Comparison of ENCODE assay signal across 19 cellular contexts in the genomic region with DNA sequence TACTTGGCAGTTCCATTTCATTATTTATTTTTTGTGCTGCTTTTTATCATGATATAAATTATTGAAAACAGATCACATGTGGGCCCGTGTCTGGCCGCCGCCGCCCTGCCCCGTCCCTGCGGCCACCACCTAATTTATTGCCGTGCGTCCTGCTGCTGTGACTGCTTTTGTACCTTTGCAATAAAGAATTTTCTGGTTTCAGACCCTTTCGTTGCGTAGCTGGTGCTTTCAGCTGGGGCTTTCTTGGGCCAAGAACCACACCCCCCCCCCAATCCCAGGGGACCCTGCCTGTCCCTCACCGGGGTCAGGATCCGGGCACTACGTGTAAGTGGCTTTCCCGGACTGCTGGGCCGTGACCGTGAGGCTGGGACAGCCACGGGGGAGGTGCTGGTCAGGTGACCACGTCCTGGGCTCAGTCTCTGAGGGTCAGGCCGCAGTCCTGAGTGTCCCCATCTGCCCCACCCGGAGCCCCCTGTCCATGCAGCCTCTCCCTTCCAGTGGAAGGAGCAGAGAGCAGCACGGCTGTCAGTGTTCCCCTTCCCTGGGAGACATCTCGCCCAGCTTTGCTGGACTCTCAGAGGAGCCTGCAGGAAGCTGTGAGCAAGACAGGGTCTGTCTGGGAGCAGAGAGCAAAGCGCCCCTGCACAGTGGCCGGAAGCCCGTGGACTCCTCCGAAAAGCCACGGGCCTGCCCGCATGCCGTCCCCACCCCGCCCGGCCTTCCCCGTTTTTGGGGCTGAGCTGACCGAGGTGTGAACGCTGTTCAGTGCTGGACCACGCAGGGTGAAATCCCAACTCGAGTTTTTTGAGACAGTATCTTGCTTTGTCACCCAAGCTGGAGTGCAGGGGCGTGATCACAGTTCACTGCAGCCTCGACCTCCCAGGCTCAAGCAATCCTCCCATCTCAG. TPM values are rescaled to one million over a fixed set of nuclear protein-coding genes. Genes with fewer than 3 reads are reported as not detected.
DNase-seq lines count a peak whose midpoint lies in the region; ATAC-seq and TF ChIP-seq lines count a peak whose summit lies in the region.
"Had no signal": no experiment of that assay in that cellular context is flagged by ENCODE, and none has a peak within 500 bp of the region (broad histone marks: within the 10 kb centered on the region; RNA-seq: fewer than 3 reads in every experiment).

No MANE protein-coding gene starts in this region.

- TF ChIP-seq POLR2A in heart left ventricle (IDR thresholded peaks at IDR 0.05) (no peak), thyroid gland (IDR thresholded peaks at IDR 0.05) (no peak)

- H3K36me3 ChIP-seq in heart left ventricle (peaks cover 0 to 53% (median 47%) of the 10 kb centered on the region in 9 donors), thyroid gland (peaks cover 27 to 29% of the 10 kb centered on the region in 2 donors)

- intact Hi-C loops in heart left ventricle (cut with DNase I) (no loop called here), left ventricle myocardium superior (cut with micrococcal nuclease) (no loop called here), left colon (cut with DNase I, micrococcal nuclease) (no loop called here), thyroid gland (cut with DNase I) (no loop called here)

- H3K4me1 ChIP-seq in heart left ventricle (peaks cover 4 to 28% (median 21%) of the 10 kb centered on the region in 12 donors), thyroid gland (peaks cover 2 to 7% of the 10 kb centered on the region in 2 donors)

- TF ChIP-seq CTCF in heart left ventricle (IDR thresholded peaks at IDR 0.05): no peak
- no peak for TF ChIP-seq CTCF in thyroid gland (IDR thresholded peaks at IDR 0.05)

- H3K27me3 ChIP-seq in heart left ventricle: no peaks in the 10 kb centered on the region
- no peaks in the 10 kb centered on the region for H3K27me3 ChIP-seq in thyroid gland
- H3K27me3 ChIP-seq: neutrophil, upper lobe of left lung had no signal

- peak in 4 of 5 donors; percentile 25 to 64 (median 52) for DNase-seq in heart left ventricle
- no peak for DNase-seq in left ventricle myocardium superior
- peak; percentile 48 for DNase-seq in NCI-H69 (lab: John Stamatoyannopoulos, UW)
- no peak for DNase-seq in left colon
- peak; percentile 57 to 66 for DNase-seq in thyroid gland
- no peak for DNase-seq in EL
- no peak for DNase-seq in stimulated activated CD4-positive, alpha-beta T cell treated with anti-CD3 and anti-CD28 coated beads, Interleukin-1b, Interleukin-23, amount 100 ng/mL, for 48 hours
- DNase-seq in amniotic stem cell (lab: John Stamatoyannopoulos, UW): no peak
- DNase-seq: activated effector memory CD4-positive, alpha-beta T cell treated with anti-CD3 and anti-CD28 coated beads, Interleukin-2, amount 50 U/mL, for 16 hours; CD8-positive, alpha-beta memory T cell; central memory CD4-positive, alpha-beta T cell; effector memory CD4-positive, alpha-beta T cell; NCI-H2029 treated with DMSO at 0.1 percent for 48 hours; NCI-H510A; stimulated activated naive CD4-positive, alpha-beta T cell treated with Interleukin-2 at 50 U/mL for 16 hours; T1000 had no signal

- no peak for ATAC-seq in heart left ventricle
- ATAC-seq in left ventricle myocardium superior: no peak
- ATAC-seq in left colon: peak; percentile 7

- H3K4me3 ChIP-seq in heart left ventricle (no peak overlapping the region), thyroid gland (replicated peaks in 1 of 3) (no peak overlapping the region)
- H3K4me3 ChIP-seq: upper lobe of left lung had no signal

- H3K9me3 ChIP-seq in heart left ventricle (no peaks in the 10 kb centered on the region), thyroid gland (no peaks in the 10 kb centered on the region)
- H3K9me3 ChIP-seq: neutrophil, upper lobe of left lung had no signal

- H3K27ac ChIP-seq in heart left ventricle (peak overlapping the region in 3 of 12 donors; percentile 5 to 50 (median 8)), thyroid gland (no peak overlapping the region)
- H3K27ac ChIP-seq: KMS-11, neutrophil, upper lobe of left lung had no signal

- WGBS in heart left ventricle, 4 donors: 74 to 84% (median 82%) methylated on average over 34 to 38 of the region's 38 CpGs
- WGBS in thyroid gland, 2 donors: 57 to 84% methylated on average over 14 to 24 of the region's 38 CpGs

RNA-seq across cellular contexts. Expression of gene MAFK, which starts 12.6 kb away (rescaled TPM):
- total RNA-seq in heart left ventricle: 100 to 1,000 TPM in 5 of 9 donors, 10 to 100 TPM in 4; 34.3 to 138 (median 121) TPM
- polyA plus RNA-seq in heart left ventricle: 100 to 1,000 TPM in 1 of 2 donors, 10 to 100 TPM in 1; 94.8 to 165 TPM
- 47.2 TPM for total RNA-seq in left ventricle myocardium superior
- 10 to 100 TPM; 42.9 to 45.8 TPM for total RNA-seq in left colon
- 10 to 100 TPM; 16.8 to 26.7 (median 21.7) TPM for total RNA-seq in thyroid gland

RNA-seq across cellular contexts. Expression of gene TMEM184A, which starts 12.9 kb away (rescaled TPM):
- total RNA-seq in heart left ventricle (under 1 TPM; 0.19 to 0.85 (median 0.47) TPM), left ventricle myocardium superior (0.22 TPM), left colon (10 to 100 TPM; 57.6 to 58.3 TPM), thyroid gland (1 to 10 TPM in 1 of 4 donors, under 1 TPM in 3; 0.44 to 3.0 (median 0.70) TPM)
- polyA plus RNA-seq in heart left ventricle: under 1 TPM; 0.19 to 0.99 TPM
- total RNA-seq: CD8-positive, alpha-beta memory T cell had no signal
- polyA plus RNA-seq: CD8-positive, alpha-beta memory T cell had no signal

RNA-seq across cellular contexts. Expression of gene PSMG3, which starts 26.7 kb away (rescaled TPM):
- 10 to 100 TPM in 8 of 9 donors, 1 to 10 TPM in 1; 7.3 to 27.6 (median 13.3) TPM for total RNA-seq in heart left ventricle
- 10 to 100 TPM; 34.3 to 36.5 TPM for polyA plus RNA-seq in heart left ventricle
- 11.8 TPM for total RNA-seq in left ventricle myocardium superior
- total RNA-seq in left colon: 10 to 100 TPM; 29.3 to 35.0 TPM
- total RNA-seq in thyroid gland: 10 to 100 TPM; 28.1 to 65.6 (median 50.2) TPM

RNA-seq across cellular contexts. Expression of gene INTS1, which starts 38.9 kb away (rescaled TPM):
- total RNA-seq in heart left ventricle (10 to 100 TPM; 35.5 to 67.4 (median 45.3) TPM), left ventricle myocardium superior (32.0 TPM), left colon (10 to 100 TPM; 67.7 to 67.8 TPM), thyroid gland (10 to 100 TPM; 34.5 to 72.3 (median 65.5) TPM)
- 10 to 100 TPM; 41.9 to 46.0 TPM for polyA plus RNA-seq in heart left ventricle

Comparison
In these comparisons a context has a peak if more than half of its experiments do, and no peak if none do; other contexts are left out.
1. DNase-seq: peak in heart left ventricle (4 of 5), NCI-H69 (single experiment) and thyroid gland (2 of 2); none in left ventricle myocardium superior (single experiment), left colon (0 of 2), EL (single experiment), stimulated activated CD4-positive, alpha-beta T cell treated with anti-CD3 and anti-CD28 coated beads, Interleukin-1b, Interleukin-23, amount 100 ng/mL, for 48 hours (single experiment) and amniotic stem cell (single experiment).
2. RNA of gene TMEM184A, which starts 12.9 kb away (total RNA-seq): 57.6 to 58.3 TPM in left colon; 0.44 to 3.0 TPM in thyroid gland, 0.19 to 0.85 TPM in heart left ventricle and 0.22 TPM in left ventricle myocardium superior (single experiment); every median in the first group is over 10 times any median in the second.